In genomic region chr17:8705427-8705826, GRCh38 we compare ENCODE assay signal across 33 cellular contexts. TPM values are rescaled to one million over a fixed set of nuclear protein-coding genes. Genes with fewer than 3 reads are reported as not detected.
"Had no signal": no experiment of that assay in that cellular context is flagged by ENCODE, and none has a peak within 500 bp of the region (broad histone marks: within the 10 kb centered on the region; RNA-seq: fewer than 3 reads in every experiment).

No MANE protein-coding gene starts in this region.

- DNase-seq: activated CD4-positive, alpha-beta memory T cell treated with anti-CD3 and anti-CD28 coated beads, Interleukin-2, amount 10 ng/mL, durations not matched to agents 7 days and 5 days; activated CD4-positive, alpha-beta T cell treated with anti-CD3 and anti-CD28 coated beads for 36 hours; activated CD4-positive, alpha-beta T cell treated with anti-CD3 and anti-CD28 coated beads, Interleukin-2, amount 10 ng/mL, durations not matched to agents 7 days and 5 days; activated CD4-positive, alpha-beta T cell treated with anti-CD3 and anti-CD28 coated beads, Interleukin-2, amount 50 U/mL, for 4 hours; activated CD4-positive, CD25-positive, alpha-beta regulatory T cell; activated CD4-positive, CD25-positive, alpha-beta regulatory T cell treated with anti-CD3 and anti-CD28 coated beads, Interleukin-2, amount 50 U/mL, for 72 hours; activated CD8-positive, alpha-beta memory T cell treated with anti-CD3 and anti-CD28 coated beads, Interleukin-2, amount 50 U/mL, for 48 hours; activated effector memory CD4-positive, alpha-beta T cell treated with Interleukin-2 at 50 U/mL for 16 hours; activated gamma-delta T cell treated with Interleukin-2 at 50 U/mL for 16 hours; activated naive CD4-positive, alpha-beta T cell treated with anti-CD3 and anti-CD28 coated beads, Interleukin-2, amount 50 U/mL, for 16 hours; activated naive CD4-positive, alpha-beta T cell treated with Interleukin-2 at 50 U/mL for 16 hours; activated T-cell treated with anti-CD3 and anti-CD28 coated beads for 4 hours; activated T-cell treated with anti-CD3 and anti-CD28 coated beads, Interleukin-2, amount 50 U/mL, for 24 hours; activated T-cell treated with anti-CD3 and anti-CD28 coated beads, Interleukin-2, amount 50 U/mL, for 72 hours; amniotic stem cell; anterior cingulate cortex; body of pancreas; central memory CD4-positive, alpha-beta T cell; dorsolateral prefrontal cortex; effector memory CD4-positive, alpha-beta T cell; erythroblast; foreskin keratinocyte; gastrocnemius medialis; glutamatergic neuron; heart left ventricle; T-helper 2 cell had no signal

- H3K36me3 ChIP-seq: cardiac muscle cell, esophagus muscularis mucosa, gastrocnemius medialis, heart left ventricle had no signal

- H3K9me3 Mint-ChIP-seq: activated CD4-positive, alpha-beta memory T cell treated with anti-CD3 and anti-CD28 coated beads, Interleukin-2, amount 10 ng/mL, durations not matched to agents 7 days and 5 days; activated CD4-positive, alpha-beta T cell treated with anti-CD3 and anti-CD28 coated beads, Interleukin-2, amount 10 ng/mL, durations not matched to agents 7 days and 5 days; activated T-cell treated with anti-CD3 and anti-CD28 coated beads, Interleukin-2, amount 50 U/mL, for 24 hours; activated T-cell treated with anti-CD3 and anti-CD28 coated beads, Interleukin-2, amount 50 U/mL, for 72 hours; dendritic cell treated with granulocyte-macrophage colony-stimulating factor and Interleukin-4, amounts not matched to agents 40 ng/mL and 50 ng/mL, for 4 days had no signal

- H3K4me3 Mint-ChIP-seq: activated CD4-positive, alpha-beta memory T cell treated with anti-CD3 and anti-CD28 coated beads, Interleukin-2, amount 10 ng/mL, durations not matched to agents 7 days and 5 days; activated CD4-positive, alpha-beta T cell treated with anti-CD3 and anti-CD28 coated beads for 36 hours; activated CD4-positive, alpha-beta T cell treated with anti-CD3 and anti-CD28 coated beads, Interleukin-2, amount 10 ng/mL, durations not matched to agents 7 days and 5 days; activated naive CD8-positive, alpha-beta T cell; activated T-cell treated with anti-CD3 and anti-CD28 coated beads, Interleukin-2, amount 50 U/mL, for 24 hours; activated T-cell treated with anti-CD3 and anti-CD28 coated beads, Interleukin-2, amount 50 U/mL, for 72 hours; dendritic cell treated with granulocyte-macrophage colony-stimulating factor and Interleukin-4, amounts not matched to agents 40 ng/mL and 50 ng/mL, for 4 days; endodermal cell had no signal

- ATAC-seq: activated CD4-positive, alpha-beta T cell treated with anti-CD3 and anti-CD28 coated beads for 36 hours; activated T-cell treated with anti-CD3 and anti-CD28 coated beads, Interleukin-2, amount 50 U/mL, for 72 hours; body of pancreas; foreskin keratinocyte; gastrocnemius medialis; heart left ventricle had no signal

- H3K4me1 Mint-ChIP-seq: activated CD4-positive, alpha-beta memory T cell treated with anti-CD3 and anti-CD28 coated beads, Interleukin-2, amount 10 ng/mL, durations not matched to agents 7 days and 5 days; activated CD4-positive, alpha-beta T cell treated with anti-CD3 and anti-CD28 coated beads for 36 hours; activated CD4-positive, alpha-beta T cell treated with anti-CD3 and anti-CD28 coated beads, Interleukin-2, amount 10 ng/mL, durations not matched to agents 7 days and 5 days had no signal

- H3K27ac Mint-ChIP-seq: activated CD4-positive, alpha-beta memory T cell treated with anti-CD3 and anti-CD28 coated beads, Interleukin-2, amount 10 ng/mL, durations not matched to agents 7 days and 5 days; activated CD4-positive, alpha-beta T cell treated with anti-CD3 and anti-CD28 coated beads for 36 hours; activated CD4-positive, alpha-beta T cell treated with anti-CD3 and anti-CD28 coated beads, Interleukin-2, amount 10 ng/mL, durations not matched to agents 7 days and 5 days; activated naive CD8-positive, alpha-beta T cell; activated T-cell treated with anti-CD3 and anti-CD28 coated beads, Interleukin-2, amount 50 U/mL, for 24 hours; activated T-cell treated with anti-CD3 and anti-CD28 coated beads, Interleukin-2, amount 50 U/mL, for 72 hours; dendritic cell treated with granulocyte-macrophage colony-stimulating factor and Interleukin-4, amounts not matched to agents 40 ng/mL and 50 ng/mL, for 4 days; endodermal cell had no signal

- H3K4me1 ChIP-seq: body of pancreas, foreskin keratinocyte, gastrocnemius medialis had no signal

- H3K27me3 ChIP-seq: body of pancreas, cardiac muscle cell, esophagus muscularis mucosa, heart left ventricle had no signal

- H3K27ac ChIP-seq: body of pancreas, cardiac muscle cell, dorsolateral prefrontal cortex, esophagus muscularis mucosa, foreskin keratinocyte, gastrocnemius medialis, heart left ventricle had no signal

- H3K36me3 Mint-ChIP-seq: activated naive CD8-positive, alpha-beta T cell had no signal

- H3K4me3 ChIP-seq: body of pancreas, cardiac muscle cell, coronary artery, dorsolateral prefrontal cortex, esophagus muscularis mucosa, gastrocnemius medialis, heart left ventricle had no signal

- H3K9me3 ChIP-seq: body of pancreas, gastrocnemius medialis had no signal

RNA-seq across cellular contexts. Expression of gene CCDC42, which starts 39.2 kb away (rescaled TPM):
- total RNA-seq: body of pancreas, cardiac muscle cell, cerebellum, endodermal cell, esophagus muscularis mucosa, foreskin keratinocyte, gastrocnemius medialis had no signal

RNA-seq across cellular contexts. Expression of gene SPDYE4, which starts 52.9 kb away (rescaled TPM):
- total RNA-seq: activated CD4-positive, alpha-beta memory T cell treated with anti-CD3 and anti-CD28 coated beads, Interleukin-2, amount 10 ng/mL, durations not matched to agents 7 days and 5 days; activated CD4-positive, alpha-beta T cell treated with anti-CD3 and anti-CD28 coated beads for 36 hours; activated CD4-positive, alpha-beta T cell treated with anti-CD3 and anti-CD28 coated beads, Interleukin-2, amount 10 ng/mL, durations not matched to agents 7 days and 5 days; activated T-cell treated with anti-CD3 and anti-CD28 coated beads, Interleukin-2, amount 50 U/mL, for 72 hours; body of pancreas; cardiac muscle cell; cerebellum; dorsolateral prefrontal cortex; endodermal cell; esophagus muscularis mucosa; foreskin keratinocyte; gastrocnemius medialis; heart left ventricle had no signal
